9 cellular contexts compared by ENCODE assay signal in genomic region chr16:4253012-4253393, GRCh38. TPM values are rescaled to one million over a fixed set of nuclear protein-coding genes. Genes with fewer than 3 reads are reported as not detected.
DNase-seq lines count a peak whose midpoint lies in the region; ATAC-seq and TF ChIP-seq lines count a peak whose summit lies in the region.
"Not testable (repeated sequence)": the region's sequence is repeated elsewhere in the genome, so short reads cannot be mapped to it uniquely, and the experiment has no call there.
"Had no signal": no experiment of that assay in that cellular context is flagged by ENCODE, and none has a peak within 500 bp of the region (broad histone marks: within the 10 kb centered on the region; RNA-seq: fewer than 3 reads in every experiment).

No MANE protein-coding gene starts in this region.

- not testable (repeated sequence) for H4K20me1 ChIP-seq in MM.1S (ENCODE audit: insufficient read depth, low read length)

- H3K4me2 ChIP-seq in MM.1S (ENCODE audit: low read depth, low read length) (peak overlapping the region; percentile 70; the same call in 1 of the 2 replicates), trophoblast cell (ENCODE audit: low read length) (peak overlapping the region; percentile 55)

- intact Hi-C loops in Calu3 (cut with micrococcal nuclease; ENCODE audit: unreplicated experiment): loop anchor here (5.0 kb wide), 1 partner anchor 271 kb away; no protein-coding TSS in a partner anchor
- intact Hi-C loops in breast epithelium (cut with DNase I; ENCODE audit: low total_unique reads); lower lobe of right lung (cut with DNase I); thyroid gland (cut with DNase I): not testable (repeated sequence)

- not testable (repeated sequence) for H3K23ac ChIP-seq in trophoblast cell (ENCODE audit: low read length)

- POLR2A ChIA-PET in activated CD4-positive, alpha-beta memory T cell treated with anti-CD3 and anti-CD28 coated beads, Interleukin-2, amount 10 ng/mL, durations not matched to agents 7 days and 5 days (lab: Charles Lee): interaction anchor here (0.7 to 4.9 kb wide), 14 partner anchors 8 to 536 kb away, joined by 3 to 55 read pairs (median 4); partner anchors contain the start of genes ADCY9, DNAAF8, SRL and TFAP4

- H4K8ac ChIP-seq in trophoblast cell (ENCODE audit: low read depth, low read length): peak overlapping the region; percentile 18

- not testable (repeated sequence) for H3K27me3 ChIP-seq in MM.1S (replicated peaks; ENCODE audit: insufficient read depth, low read length); breast epithelium; lower lobe of right lung (ENCODE audit: low read depth); trophoblast cell (ENCODE audit: insufficient read depth, low read length); thyroid gland

- peak overlapping the region; percentile 96 for H3K27ac Mint-ChIP-seq in Calu3 (ENCODE audit: unreplicated experiment)
- peak overlapping the region; percentile 97 for H3K27ac Mint-ChIP-seq in activated CD4-positive, alpha-beta memory T cell treated with anti-CD3 and anti-CD28 coated beads, Interleukin-2, amount 10 ng/mL, durations not matched to agents 7 days and 5 days

- H3K36me3 Mint-ChIP-seq in Calu3 (ENCODE audit: insufficient read depth, unreplicated experiment): peaks cover 41% of the 10 kb centered on the region
- not testable (repeated sequence) for H3K36me3 Mint-ChIP-seq in activated CD4-positive, alpha-beta memory T cell treated with anti-CD3 and anti-CD28 coated beads, Interleukin-2, amount 10 ng/mL, durations not matched to agents 7 days and 5 days (ENCODE audit: low read depth)

- H3F3A ChIP-seq in MM.1S (ENCODE audit: insufficient read depth, low read length): not testable (repeated sequence)

- not testable (repeated sequence) for H3K79me2 ChIP-seq in MM.1S (ENCODE audit: low read length); trophoblast cell (ENCODE audit: control insufficient read depth, insufficient read depth, low read length, poor library complexity)

- H2BK120ac ChIP-seq in trophoblast cell (ENCODE audit: insufficient read depth, low read length, poor library complexity): not testable (repeated sequence)

- WGBS in trophoblast cell (ENCODE audit: extremely low coverage, insufficient coverage, insufficient read length): no CpG with 5 or more reads among the region's 23 CpGs
- 65 to 66% methylated on average over 23 of the region's 23 CpGs for WGBS in thyroid gland, 2 donors

- TSS peak; percentile 70 for BruUV-seq in Calu3 (replicated peaks; lab: Mats Ljungman, UMichigan)

- H3K27ac ChIP-seq in MM.1S (ENCODE audit: low read length) (peak overlapping the region; percentile 73; the same call in 1 of the 2 replicates), breast epithelium (peak overlapping the region; percentile 94 to 97), lower lobe of right lung (peak overlapping the region; percentile 97), trophoblast cell (ENCODE audit: low read depth, low read length) (peak overlapping the region; percentile 70), thyroid gland (peak overlapping the region; percentile 93 to 97 (median 95))

- H3K14ac ChIP-seq in trophoblast cell (ENCODE audit: low read length): not testable (repeated sequence)

- not testable (repeated sequence) for DNase-seq in Calu3; MM.1S; activated CD4-positive, alpha-beta memory T cell treated with anti-CD3 and anti-CD28 coated beads, Interleukin-2, amount 10 ng/mL, durations not matched to agents 7 days and 5 days; breast epithelium (ENCODE audit: low spot score in 2 of 2); fibroblast of the aortic adventitia (ENCODE audit: low read depth); lower lobe of right lung; trophoblast cell; thyroid gland

- peak overlapping the region; percentile 95 for H3K4me3 Mint-ChIP-seq in Calu3 (ENCODE audit: low read depth, unreplicated experiment)
- H3K4me3 Mint-ChIP-seq in activated CD4-positive, alpha-beta memory T cell treated with anti-CD3 and anti-CD28 coated beads, Interleukin-2, amount 10 ng/mL, durations not matched to agents 7 days and 5 days: peak overlapping the region; percentile 96

- H3K79me1 ChIP-seq in trophoblast cell (ENCODE audit: low read length): not testable (repeated sequence)

- H3K9me3 ChIP-seq in MM.1S (replicated peaks; ENCODE audit: insufficient read depth, low read length); breast epithelium; lower lobe of right lung; trophoblast cell (ENCODE audit: insufficient read depth, low read depth, low read length); thyroid gland: not testable (repeated sequence)

- not testable (repeated sequence) for H2AK5ac ChIP-seq in trophoblast cell (ENCODE audit: low read length)

- not testable (repeated sequence) for TF ChIP-seq POLR2A in breast epithelium (IDR thresholded peaks at IDR 0.05); thyroid gland (IDR thresholded peaks at IDR 0.05)

- H3K27me3 Mint-ChIP-seq in Calu3 (ENCODE audit: unreplicated experiment); activated CD4-positive, alpha-beta memory T cell treated with anti-CD3 and anti-CD28 coated beads, Interleukin-2, amount 10 ng/mL, durations not matched to agents 7 days and 5 days: not testable (repeated sequence)

- H3K4me1 ChIP-seq in MM.1S (ENCODE audit: low read length); breast epithelium; trophoblast cell (ENCODE audit: control insufficient read depth in 1 of 2, insufficient read depth in 2 of 2, low read length in 2 of 2): not testable (repeated sequence)
- H3K4me1 ChIP-seq in lower lobe of right lung (peaks cover 16% of the 10 kb centered on the region), thyroid gland (peaks cover 3 to 15% of the 10 kb centered on the region in 2 donors)

- not testable (repeated sequence) for H3K4me1 Mint-ChIP-seq in Calu3 (ENCODE audit: low read depth, unreplicated experiment)
- peaks cover 11% of the 10 kb centered on the region for H3K4me1 Mint-ChIP-seq in activated CD4-positive, alpha-beta memory T cell treated with anti-CD3 and anti-CD28 coated beads, Interleukin-2, amount 10 ng/mL, durations not matched to agents 7 days and 5 days

- not testable (repeated sequence) for H3K9me3 Mint-ChIP-seq in Calu3 (ENCODE audit: low read depth, unreplicated experiment); activated CD4-positive, alpha-beta memory T cell treated with anti-CD3 and anti-CD28 coated beads, Interleukin-2, amount 10 ng/mL, durations not matched to agents 7 days and 5 days

- H2AFZ ChIP-seq in MM.1S (ENCODE audit: low read length): peak overlapping the region; percentile 98
- H2AFZ ChIP-seq in trophoblast cell (ENCODE audit: insufficient read depth, low read length, poor library complexity): peak overlapping the region; percentile 57

- not testable (repeated sequence) for H2BK12ac ChIP-seq in trophoblast cell (ENCODE audit: low read length)

- ATAC-seq in lower lobe of right lung: not testable (repeated sequence)

- not testable (repeated sequence) for H3K9me2 ChIP-seq in MM.1S (replicated peaks; ENCODE audit: insufficient read depth, low read length)

- H3K9ac ChIP-seq in MM.1S (ENCODE audit: low read length): peak overlapping the region; percentile 83; the same call in 1 of the 2 replicates
- not testable (repeated sequence) for H3K9ac ChIP-seq in trophoblast cell (ENCODE audit: low read length)

- H4K91ac ChIP-seq in trophoblast cell (ENCODE audit: low read depth, low read length): peak overlapping the region; percentile 4

- TF ChIP-seq CTCF in Calu3 (IDR thresholded peaks at IDR 0.05; ENCODE audit: unreplicated experiment); MM.1S (IDR thresholded peaks at IDR 0.05; ENCODE audit: low read length); breast epithelium (IDR thresholded peaks at IDR 0.05); fibroblast of the aortic adventitia (IDR thresholded peaks at IDR 0.05; ENCODE audit: insufficient read depth, low read length); lower lobe of right lung (IDR thresholded peaks at IDR 0.05); thyroid gland (IDR thresholded peaks at IDR 0.05): not testable (repeated sequence)

- CTCF ChIA-PET in Calu3 (lab: Charles Lee): interaction anchor here (1.0 to 2.5 kb wide), 15 partner anchors 14 to 372 kb away, joined by 3 to 127 read pairs (median 10); partner anchors contain the start of genes CREBBP and TFAP4
- CTCF ChIA-PET in activated CD4-positive, alpha-beta memory T cell treated with anti-CD3 and anti-CD28 coated beads, Interleukin-2, amount 10 ng/mL, durations not matched to agents 7 days and 5 days (lab: Charles Lee): interaction anchor here (0.8 to 2.9 kb wide), 25 partner anchors 8 to 599 kb away, joined by 3 to 71 read pairs (median 11); partner anchors contain the start of genes ADCY9, PAM16 and TFAP4

- not testable (repeated sequence) for H3K4ac ChIP-seq in trophoblast cell (ENCODE audit: low read depth, low read length)

- not testable (repeated sequence) for H3K18ac ChIP-seq in trophoblast cell (ENCODE audit: low read length)

- H3K4me3 ChIP-seq in MM.1S (ENCODE audit: low read length) (peak overlapping the region; percentile 90), breast epithelium (peak overlapping the region; percentile 49 to 71 (median 63)), fibroblast of the aortic adventitia (ENCODE audit: low read depth, low read length) (peak overlapping the region; percentile 72), lower lobe of right lung (peak overlapping the region; percentile 68), trophoblast cell (ENCODE audit: low read depth, low read length) (peak overlapping the region; percentile 44), thyroid gland (replicated peaks in 1 of 3) (peak overlapping the region in 2 of 3 donors; percentile 43 to 48)

- H4K12ac ChIP-seq in trophoblast cell (ENCODE audit: low read depth, low read length): not testable (repeated sequence)

- not testable (repeated sequence) for H3K36me3 ChIP-seq in MM.1S (replicated peaks; ENCODE audit: insufficient read depth, low read length); breast epithelium; lower lobe of right lung; trophoblast cell (ENCODE audit: control insufficient read depth in 1 of 2, insufficient read depth in 2 of 2, low read length in 2 of 2); thyroid gland

- not testable (repeated sequence) for H2BK5ac ChIP-seq in trophoblast cell (ENCODE audit: low read depth, low read length, poor library complexity)

RNA-seq across cellular contexts. Expression of gene SRL, which starts 11.1 kb away (rescaled TPM):
- total RNA-seq in Calu3 (2022): 0.12 TPM in 1 of 2 replicates, not detected in the other
- total RNA-seq in activated CD4-positive, alpha-beta memory T cell treated with anti-CD3 and anti-CD28 coated beads, Interleukin-2, amount 10 ng/mL, durations not matched to agents 7 days and 5 days: not detected
- under 1 TPM; 0.32 to 0.98 (median 0.44) TPM for total RNA-seq in breast epithelium
- total RNA-seq in fibroblast of the aortic adventitia (ENCODE audit: low replicate concordance): 0.09 and 0.25 TPM in 2 replicates
- 1.4 TPM for total RNA-seq in lower lobe of right lung
- not detected in 2 replicates for polyA plus RNA-seq in trophoblast cell (2013)
- total RNA-seq in thyroid gland: 1 to 10 TPM in 1 of 4 donors, under 1 TPM in 3; 0.67 to 1.1 (median 0.84) TPM
- total RNA-seq: T-helper 1 cell treated with Interleukin-12 subunit alpha and Interleukin-12 subunit beta and Interleukin-4 antibody, amounts not matched to agents 30 ng/mL and 1 ng/mL, for 36 hours had no signal

RNA-seq across cellular contexts. Expression of gene TFAP4, which starts 19.8 kb away (rescaled TPM):
- total RNA-seq in Calu3 (2022) (31.4 and 31.9 TPM in 2 replicates), breast epithelium (1 to 10 TPM; 4.6 to 7.2 (median 6.2) TPM), fibroblast of the aortic adventitia (ENCODE audit: low replicate concordance) (5.5 and 10.6 TPM in 2 replicates), lower lobe of right lung (12.9 TPM), thyroid gland (1 to 10 TPM; 3.8 to 6.3 (median 5.4) TPM)
- total RNA-seq in activated CD4-positive, alpha-beta memory T cell treated with anti-CD3 and anti-CD28 coated beads, Interleukin-2, amount 10 ng/mL, durations not matched to agents 7 days and 5 days: 10 to 100 TPM; 12.4 to 13.5 TPM
- 4.5 and 4.6 TPM in 2 replicates for polyA plus RNA-seq in trophoblast cell (2013)
